20 cellular contexts compared by ENCODE assay signal in genomic region chr17:40529991-40530390, GRCh38. TPM values are rescaled to one million over a fixed set of nuclear protein-coding genes. Genes with fewer than 3 reads are reported as not detected.
DNase-seq lines count a peak whose midpoint lies in the region; ATAC-seq and TF ChIP-seq lines count a peak whose summit lies in the region.
"Had no signal": no experiment of that assay in that cellular context is flagged by ENCODE, and none has a peak within 500 bp of the region (broad histone marks: within the 10 kb centered on the region; RNA-seq: fewer than 3 reads in every experiment).

No MANE protein-coding gene starts in this region.

- in situ Hi-C loops in KBM-7 (cut with MboI; ENCODE audit: low pct_unique_long_range_greater_than_20kb, low sequenced_read_pairs) = no loop called here

- no peaks in the 10 kb centered on the region for H3K27me3 Mint-ChIP-seq in activated T-cell treated with anti-CD3 and anti-CD28 coated beads, Interleukin-2, amount 50 U/mL, for 72 hours (ENCODE audit: low read depth)

- H3K27ac ChIP-seq in RWPE2 (ENCODE audit: poor library complexity, severe bottlenecking) = peak overlapping the region; percentile 100
- H3K27ac ChIP-seq in coronary artery = no peak overlapping the region
- H3K27ac ChIP-seq in spleen = no peak overlapping the region

- WGBS in spleen, 5 donors = 92 to 100% (median 98%) methylated on average over 2 of the region's 2 CpGs

- H3K4me3 Mint-ChIP-seq in activated T-cell treated with anti-CD3 and anti-CD28 coated beads, Interleukin-2, amount 50 U/mL, for 72 hours = peak overlapping the region; percentile 91 to 97
- H3K4me3 Mint-ChIP-seq: mesothelial cell of epicardium had no signal

- H3K36me3 ChIP-seq in RWPE2 (ENCODE audit: low read depth) (peaks cover 5% of the 10 kb centered on the region), spleen (no peaks in the 10 kb centered on the region)

- H3K9me3 Mint-ChIP-seq in activated T-cell treated with anti-CD3 and anti-CD28 coated beads, Interleukin-2, amount 50 U/mL, for 72 hours = peaks cover 4% of the 10 kb centered on the region in 2 donors

- no peak overlapping the region for H3K4me3 ChIP-seq in RWPE2 (ENCODE audit: severe bottlenecking)
- H3K4me3 ChIP-seq in coronary artery = no peak overlapping the region
- no peak overlapping the region for H3K4me3 ChIP-seq in spleen

- peaks cover 31% of the 10 kb centered on the region for H3K4me1 ChIP-seq in RWPE2 (ENCODE audit: insufficient read depth, poor library complexity, severe bottlenecking)
- H3K4me1 ChIP-seq in spleen = peaks cover 17 to 69% (median 44%) of the 10 kb centered on the region in 6 donors

- TF ChIP-seq CTCF in RWPE2 (IDR thresholded peaks at IDR 0.05; ENCODE audit: poor library complexity, severe bottlenecking) = no peak
- TF ChIP-seq CTCF in coronary artery (IDR thresholded peaks at IDR 0.05) = no peak
- no peak for TF ChIP-seq CTCF in spleen (IDR thresholded peaks at IDR 0.05 in 8 of 11, conservative IDR thresholded peaks at IDR 0.05 in 3 of 11)

- no peak for DNase-seq in activated T-cell treated with anti-CD3 and anti-CD28 coated beads, Interleukin-2, amount 50 U/mL, for 72 hours
- no peak for DNase-seq in activated T-cell treated with anti-CD3 and anti-CD28 coated beads, Interleukin-2, amount 50 U/mL, for 1 hour
- DNase-seq in RWPE2 (ENCODE audit: low spot score) = peak; percentile 10
- peak; percentile 41 for DNase-seq in coronary artery (ENCODE audit: low spot score)
- peak; percentile 6 for DNase-seq in spleen
- no peak for DNase-seq in KBM-7
- DNase-seq: ACHN; activated CD4-positive, CD25-positive, alpha-beta regulatory T cell; CD4-positive, CD25-positive, alpha-beta regulatory T cell; DMS79 treated with DMSO at 0.1 percent for 48 hours; foreskin fibroblast; NCI-H345; SHP77 treated with DMSO at 0.1 percent for 48 hours had no signal

- TF ChIP-seq POLR2A in spleen (IDR thresholded peaks at IDR 0.05) = no peak

- H3K27me3 ChIP-seq in RWPE2 (ENCODE audit: insufficient read depth, poor library complexity, severe bottlenecking) (no peaks in the 10 kb centered on the region), spleen (replicated peaks in 1 of 7) (no peaks in the 10 kb centered on the region)

- intact Hi-C loops in spleen (cut with DNase I; ENCODE audit: low total_unique reads) = loop anchor here (5.0 to 10.0 kb wide), 4 partner anchors 55 to 225 kb away; partner anchors contain the start of genes IGFBP4 and RARA

- H3K4me1 Mint-ChIP-seq in activated T-cell treated with anti-CD3 and anti-CD28 coated beads, Interleukin-2, amount 50 U/mL, for 72 hours (ENCODE audit: low read depth) = peaks cover 67% of the 10 kb centered on the region

- H3K36me3 Mint-ChIP-seq in activated T-cell treated with anti-CD3 and anti-CD28 coated beads, Interleukin-2, amount 50 U/mL, for 72 hours (ENCODE audit: insufficient read depth in 2 of 2) = peaks cover 7 to 22% of the 10 kb centered on the region in 2 donors

- H3K27ac Mint-ChIP-seq in activated T-cell treated with anti-CD3 and anti-CD28 coated beads, Interleukin-2, amount 50 U/mL, for 72 hours = peak overlapping the region; percentile 16
- H3K27ac Mint-ChIP-seq: mesothelial cell of epicardium had no signal

- no peak for ATAC-seq in activated T-cell treated with anti-CD3 and anti-CD28 coated beads, Interleukin-2, amount 50 U/mL, for 72 hours (replicated peaks in 1 of 2)
- ATAC-seq in RWPE2 (ENCODE audit: low read depth) (no peak; the same call in 2 of the 3 replicates), GM21723 (IDR thresholded peaks at IDR 0.05; ENCODE audit: unreplicated experiment) (no peak), GM21528 (IDR thresholded peaks at IDR 0.05; ENCODE audit: low FRiP score, unreplicated experiment) (no peak)
- ATAC-seq: HCT116; stimulated activated naive CD8-positive, alpha-beta T cell treated with anti-CD3 and anti-CD28 coated beads, Interleukin-15, Interleukin-2, amounts not matched to agents 100 U/mL and 50 U/mL, for 24 hours had no signal

- H3K9me3 ChIP-seq in RWPE2 (ENCODE audit: severe bottlenecking) (peaks cover 5% of the 10 kb centered on the region), spleen (peaks cover 0 to 12% (median 8%) of the 10 kb centered on the region in 8 donors)

RNA-seq across cellular contexts. Expression of gene TNS4, which starts 28.6 kb away (rescaled TPM):
- 10 to 100 TPM in 1 of 2 donors, 1 to 10 TPM in 1; 9.9 to 10.6 TPM for total RNA-seq in activated T-cell treated with anti-CD3 and anti-CD28 coated beads, Interleukin-2, amount 50 U/mL, for 72 hours
- total RNA-seq in spleen = 1 to 10 TPM in 1 of 7 donors, under 1 TPM in 5, not detected in 1; 0.14 to 1.3 (median 0.41) TPM
- under 1 TPM; 0.15 to 0.45 (median 0.21) TPM for polyA plus RNA-seq in spleen
- total RNA-seq: LHCN-M2, mesothelial cell of epicardium had no signal

RNA-seq across cellular contexts. Expression of gene CCR7, which starts 35.3 kb away (rescaled TPM):
- total RNA-seq in activated T-cell treated with anti-CD3 and anti-CD28 coated beads, Interleukin-2, amount 50 U/mL, for 72 hours = 100 to 1,000 TPM; 311 to 371 TPM
- 10 to 100 TPM; 31.9 to 77.4 (median 49.9) TPM for total RNA-seq in spleen
- polyA plus RNA-seq in spleen = 10 to 100 TPM; 29.0 to 79.1 (median 63.5) TPM
- total RNA-seq: LHCN-M2, renal cortical epithelial cell had no signal

Comparison
In these comparisons a context has a peak if more than half of its experiments do, and no peak if none do; other contexts are left out.
1. DNase-seq: peak in RWPE2 (single experiment), coronary artery (single experiment) and spleen (single experiment); none in activated T-cell treated with anti-CD3 and anti-CD28 coated beads, Interleukin-2, amount 50 U/mL, for 72 hours (0 of 2), activated T-cell treated with anti-CD3 and anti-CD28 coated beads, Interleukin-2, amount 50 U/mL, for 1 hour (single experiment) and KBM-7 (single experiment).
2. RNA of gene TNS4, which starts 28.6 kb away (total RNA-seq): 9.9 to 10.6 TPM in activated T-cell treated with anti-CD3 and anti-CD28 coated beads, Interleukin-2, amount 50 U/mL, for 72 hours; 0.14 to 1.3 TPM in spleen; every median in the first group is over 4 times any median in the second.